Comparison of ENCODE assay signal across 1 cellular context in the genomic region with DNA sequence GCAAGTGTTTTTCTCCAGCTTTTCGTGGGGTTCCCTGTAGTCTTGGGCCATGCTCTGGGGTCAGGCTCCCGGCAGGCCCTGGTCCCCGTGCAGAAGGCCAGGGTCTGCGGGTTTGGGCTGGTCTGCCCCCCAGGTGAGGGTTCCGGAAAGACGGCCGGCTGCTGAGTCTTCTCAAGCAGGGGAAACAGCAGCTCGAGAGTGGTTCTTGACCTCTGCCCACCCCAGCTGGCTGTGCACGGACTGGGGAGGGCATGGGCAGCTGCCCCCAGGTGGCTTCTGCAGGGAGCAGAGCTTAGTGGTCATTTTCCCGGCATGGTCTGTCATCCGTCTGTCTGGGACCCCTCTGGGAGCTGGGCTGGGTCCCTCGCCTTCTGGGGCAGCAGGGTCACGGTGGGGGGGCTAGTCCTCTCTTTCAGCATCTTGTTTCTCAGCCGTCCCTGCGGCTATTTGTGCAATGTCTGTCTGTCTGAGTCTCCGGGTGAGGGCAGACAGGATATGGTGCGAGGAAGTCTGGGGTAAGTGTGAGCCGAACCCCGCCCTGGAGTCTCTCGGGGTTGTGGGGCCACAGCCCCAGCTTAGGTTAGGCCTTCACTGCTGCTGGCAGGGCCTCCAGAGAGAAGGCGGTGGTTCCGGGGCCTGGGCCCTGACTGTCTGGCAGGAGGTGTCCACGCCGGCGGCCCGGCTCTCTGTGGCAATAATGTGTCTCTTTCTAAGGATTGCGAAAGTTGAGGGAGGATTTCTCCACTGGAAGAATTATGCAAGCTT.
TF ChIP-seq lines count a peak whose summit lies in the region.

No MANE protein-coding gene starts in this region.

TF ChIP-seq in HepG2, 621 proteins besides CTCF, POLR2A, EP300 and RAD21 (continued from another document and continues in another):
- no peak; the same call in 1 of the 2 replicates for TF ChIP-seq HOXD1 (CRISPR knock-in tag; IDR thresholded peaks at IDR 0.05)
- no peak for TF ChIP-seq SYNCRIP (IDR thresholded peaks at IDR 0.05; ENCODE audit: insufficient read depth, low read depth, low read length)
- TF ChIP-seq, protein P1, sequence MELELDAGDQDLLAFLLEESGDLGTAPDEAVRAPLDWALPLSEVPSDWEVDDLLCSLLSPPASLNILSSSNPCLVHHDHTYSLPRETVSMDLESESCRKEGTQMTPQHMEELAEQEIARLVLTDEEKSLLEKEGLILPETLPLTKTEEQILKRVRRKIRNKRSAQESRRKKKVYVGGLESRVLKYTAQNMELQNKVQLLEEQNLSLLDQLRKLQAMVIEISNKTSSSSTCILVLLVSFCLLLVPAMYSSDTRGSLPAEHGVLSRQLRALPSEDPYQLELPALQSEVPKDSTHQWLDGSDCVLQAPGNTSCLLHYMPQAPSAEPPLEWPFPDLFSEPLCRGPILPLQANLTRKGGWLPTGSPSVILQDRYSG (CRISPR knock-in tag; IDR thresholded peaks at IDR 0.05): no peak
- no peak for TF ChIP-seq ZNF251 (CRISPR knock-in tag; IDR thresholded peaks at IDR 0.05)
- no peak for TF ChIP-seq ZNF841 (CRISPR knock-in tag; IDR thresholded peaks at IDR 0.05; ENCODE audit: borderline replicate concordance)
- TF ChIP-seq THAP11 (CRISPR knock-in tag; IDR thresholded peaks at IDR 0.05): peak; percentile 74
- TF ChIP-seq TP53 (CRISPR knock-in tag; conservative IDR thresholded peaks at IDR 0.05): no peak
- TF ChIP-seq, protein P2, sequence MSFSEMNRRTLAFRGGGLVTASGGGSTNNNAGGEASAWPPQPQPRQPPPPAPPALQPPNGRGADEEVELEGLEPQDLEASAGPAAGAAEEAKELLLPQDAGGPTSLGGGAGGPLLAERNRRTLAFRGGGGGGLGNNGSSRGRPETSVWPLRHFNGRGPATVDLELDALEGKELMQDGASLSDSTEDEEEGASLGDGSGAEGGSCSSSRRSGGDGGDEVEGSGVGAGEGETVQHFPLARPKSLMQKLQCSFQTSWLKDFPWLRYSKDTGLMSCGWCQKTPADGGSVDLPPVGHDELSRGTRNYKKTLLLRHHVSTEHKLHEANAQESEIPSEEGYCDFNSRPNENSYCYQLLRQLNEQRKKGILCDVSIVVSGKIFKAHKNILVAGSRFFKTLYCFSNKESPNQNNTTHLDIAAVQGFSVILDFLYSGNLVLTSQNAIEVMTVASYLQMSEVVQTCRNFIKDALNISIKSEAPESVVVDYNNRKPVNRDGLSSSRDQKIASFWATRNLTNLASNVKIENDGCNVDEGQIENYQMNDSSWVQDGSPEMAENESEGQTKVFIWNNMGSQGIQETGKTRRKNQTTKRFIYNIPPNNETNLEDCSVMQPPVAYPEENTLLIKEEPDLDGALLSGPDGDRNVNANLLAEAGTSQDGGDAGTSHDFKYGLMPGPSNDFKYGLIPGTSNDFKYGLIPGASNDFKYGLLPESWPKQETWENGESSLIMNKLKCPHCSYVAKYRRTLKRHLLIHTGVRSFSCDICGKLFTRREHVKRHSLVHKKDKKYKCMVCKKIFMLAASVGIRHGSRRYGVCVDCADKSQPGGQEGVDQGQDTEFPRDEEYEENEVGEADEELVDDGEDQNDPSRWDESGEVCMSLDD (CRISPR knock-in tag; IDR thresholded peaks at IDR 0.05; ENCODE audit: borderline replicate concordance): peak; percentile 84; the same call in 1 of the 2 replicates
- TF ChIP-seq PPARG (CRISPR knock-in tag; conservative IDR thresholded peaks at IDR 0.05): 0 out of 2 replicates have a peak, but pooled peaks have one; percentile 43
- no peak for TF ChIP-seq SNRNP70 (IDR thresholded peaks at IDR 0.05; ENCODE audit: low read depth, low read length)
- TF ChIP-seq MEF2D (CRISPR knock-in tag; IDR thresholded peaks at IDR 0.05): no peak
- no peak for TF ChIP-seq ZNF382 (CRISPR knock-in tag; IDR thresholded peaks at IDR 0.05; ENCODE audit: borderline replicate concordance)
- peak; percentile 62 for TF ChIP-seq KMT2A (CRISPR knock-in tag; IDR thresholded peaks at IDR 0.05)
- TF ChIP-seq, protein P3, sequence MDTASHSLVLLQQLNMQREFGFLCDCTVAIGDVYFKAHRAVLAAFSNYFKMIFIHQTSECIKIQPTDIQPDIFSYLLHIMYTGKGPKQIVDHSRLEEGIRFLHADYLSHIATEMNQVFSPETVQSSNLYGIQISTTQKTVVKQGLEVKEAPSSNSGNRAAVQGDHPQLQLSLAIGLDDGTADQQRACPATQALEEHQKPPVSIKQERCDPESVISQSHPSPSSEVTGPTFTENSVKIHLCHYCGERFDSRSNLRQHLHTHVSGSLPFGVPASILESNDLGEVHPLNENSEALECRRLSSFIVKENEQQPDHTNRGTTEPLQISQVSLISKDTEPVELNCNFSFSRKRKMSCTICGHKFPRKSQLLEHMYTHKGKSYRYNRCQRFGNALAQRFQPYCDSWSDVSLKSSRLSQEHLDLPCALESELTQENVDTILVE (CRISPR knock-in tag; IDR thresholded peaks at IDR 0.05): peak; percentile 90
- no peak for TF ChIP-seq SRY (CRISPR knock-in tag; IDR thresholded peaks at IDR 0.05)
- no peak for TF ChIP-seq NFYC (CRISPR knock-in tag; IDR thresholded peaks at IDR 0.05)
- no peak for TF ChIP-seq ZNF572 (CRISPR knock-in tag; IDR thresholded peaks at IDR 0.05)
- TF ChIP-seq ZFP36L1 (CRISPR knock-in tag; IDR thresholded peaks at IDR 0.05): peak; percentile 39; the same call in 1 of the 2 replicates
- no peak for TF ChIP-seq ZNF510 (CRISPR knock-in tag; IDR thresholded peaks at IDR 0.05; ENCODE audit: low read depth)
- TF ChIP-seq ZNF20 (CRISPR knock-in tag; IDR thresholded peaks at IDR 0.05): 0 out of 2 replicates have a peak, but pooled peaks have one; percentile 46
- TF ChIP-seq, protein P4, sequence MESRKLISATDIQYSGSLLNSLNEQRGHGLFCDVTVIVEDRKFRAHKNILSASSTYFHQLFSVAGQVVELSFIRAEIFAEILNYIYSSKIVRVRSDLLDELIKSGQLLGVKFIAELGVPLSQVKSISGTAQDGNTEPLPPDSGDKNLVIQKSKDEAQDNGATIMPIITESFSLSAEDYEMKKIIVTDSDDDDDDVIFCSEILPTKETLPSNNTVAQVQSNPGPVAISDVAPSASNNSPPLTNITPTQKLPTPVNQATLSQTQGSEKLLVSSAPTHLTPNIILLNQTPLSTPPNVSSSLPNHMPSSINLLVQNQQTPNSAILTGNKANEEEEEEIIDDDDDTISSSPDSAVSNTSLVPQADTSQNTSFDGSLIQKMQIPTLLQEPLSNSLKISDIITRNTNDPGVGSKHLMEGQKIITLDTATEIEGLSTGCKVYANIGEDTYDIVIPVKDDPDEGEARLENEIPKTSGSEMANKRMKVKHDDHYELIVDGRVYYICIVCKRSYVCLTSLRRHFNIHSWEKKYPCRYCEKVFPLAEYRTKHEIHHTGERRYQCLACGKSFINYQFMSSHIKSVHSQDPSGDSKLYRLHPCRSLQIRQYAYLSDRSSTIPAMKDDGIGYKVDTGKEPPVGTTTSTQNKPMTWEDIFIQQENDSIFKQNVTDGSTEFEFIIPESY (CRISPR knock-in tag; IDR thresholded peaks at IDR 0.05): peak; percentile 70
- TF ChIP-seq SP4 (CRISPR knock-in tag; IDR thresholded peaks at IDR 0.05): no peak
- no peak for TF ChIP-seq DNMT1 (CRISPR knock-in tag; IDR thresholded peaks at IDR 0.05)
- TF ChIP-seq FOSL1 (CRISPR knock-in tag; IDR thresholded peaks at IDR 0.05; ENCODE audit: borderline replicate concordance): no peak
- no peak for TF ChIP-seq ZNF747 (CRISPR knock-in tag; IDR thresholded peaks at IDR 0.05; ENCODE audit: borderline replicate concordance)
- TF ChIP-seq, protein P5, sequence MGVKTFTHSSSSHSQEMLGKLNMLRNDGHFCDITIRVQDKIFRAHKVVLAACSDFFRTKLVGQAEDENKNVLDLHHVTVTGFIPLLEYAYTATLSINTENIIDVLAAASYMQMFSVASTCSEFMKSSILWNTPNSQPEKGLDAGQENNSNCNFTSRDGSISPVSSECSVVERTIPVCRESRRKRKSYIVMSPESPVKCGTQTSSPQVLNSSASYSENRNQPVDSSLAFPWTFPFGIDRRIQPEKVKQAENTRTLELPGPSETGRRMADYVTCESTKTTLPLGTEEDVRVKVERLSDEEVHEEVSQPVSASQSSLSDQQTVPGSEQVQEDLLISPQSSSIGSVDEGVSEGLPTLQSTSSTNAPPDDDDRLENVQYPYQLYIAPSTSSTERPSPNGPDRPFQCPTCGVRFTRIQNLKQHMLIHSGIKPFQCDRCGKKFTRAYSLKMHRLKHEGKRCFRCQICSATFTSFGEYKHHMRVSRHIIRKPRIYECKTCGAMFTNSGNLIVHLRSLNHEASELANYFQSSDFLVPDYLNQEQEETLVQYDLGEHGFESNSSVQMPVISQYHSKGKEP (CRISPR knock-in tag; IDR thresholded peaks at IDR 0.05): no peak
- TF ChIP-seq, protein P6, sequence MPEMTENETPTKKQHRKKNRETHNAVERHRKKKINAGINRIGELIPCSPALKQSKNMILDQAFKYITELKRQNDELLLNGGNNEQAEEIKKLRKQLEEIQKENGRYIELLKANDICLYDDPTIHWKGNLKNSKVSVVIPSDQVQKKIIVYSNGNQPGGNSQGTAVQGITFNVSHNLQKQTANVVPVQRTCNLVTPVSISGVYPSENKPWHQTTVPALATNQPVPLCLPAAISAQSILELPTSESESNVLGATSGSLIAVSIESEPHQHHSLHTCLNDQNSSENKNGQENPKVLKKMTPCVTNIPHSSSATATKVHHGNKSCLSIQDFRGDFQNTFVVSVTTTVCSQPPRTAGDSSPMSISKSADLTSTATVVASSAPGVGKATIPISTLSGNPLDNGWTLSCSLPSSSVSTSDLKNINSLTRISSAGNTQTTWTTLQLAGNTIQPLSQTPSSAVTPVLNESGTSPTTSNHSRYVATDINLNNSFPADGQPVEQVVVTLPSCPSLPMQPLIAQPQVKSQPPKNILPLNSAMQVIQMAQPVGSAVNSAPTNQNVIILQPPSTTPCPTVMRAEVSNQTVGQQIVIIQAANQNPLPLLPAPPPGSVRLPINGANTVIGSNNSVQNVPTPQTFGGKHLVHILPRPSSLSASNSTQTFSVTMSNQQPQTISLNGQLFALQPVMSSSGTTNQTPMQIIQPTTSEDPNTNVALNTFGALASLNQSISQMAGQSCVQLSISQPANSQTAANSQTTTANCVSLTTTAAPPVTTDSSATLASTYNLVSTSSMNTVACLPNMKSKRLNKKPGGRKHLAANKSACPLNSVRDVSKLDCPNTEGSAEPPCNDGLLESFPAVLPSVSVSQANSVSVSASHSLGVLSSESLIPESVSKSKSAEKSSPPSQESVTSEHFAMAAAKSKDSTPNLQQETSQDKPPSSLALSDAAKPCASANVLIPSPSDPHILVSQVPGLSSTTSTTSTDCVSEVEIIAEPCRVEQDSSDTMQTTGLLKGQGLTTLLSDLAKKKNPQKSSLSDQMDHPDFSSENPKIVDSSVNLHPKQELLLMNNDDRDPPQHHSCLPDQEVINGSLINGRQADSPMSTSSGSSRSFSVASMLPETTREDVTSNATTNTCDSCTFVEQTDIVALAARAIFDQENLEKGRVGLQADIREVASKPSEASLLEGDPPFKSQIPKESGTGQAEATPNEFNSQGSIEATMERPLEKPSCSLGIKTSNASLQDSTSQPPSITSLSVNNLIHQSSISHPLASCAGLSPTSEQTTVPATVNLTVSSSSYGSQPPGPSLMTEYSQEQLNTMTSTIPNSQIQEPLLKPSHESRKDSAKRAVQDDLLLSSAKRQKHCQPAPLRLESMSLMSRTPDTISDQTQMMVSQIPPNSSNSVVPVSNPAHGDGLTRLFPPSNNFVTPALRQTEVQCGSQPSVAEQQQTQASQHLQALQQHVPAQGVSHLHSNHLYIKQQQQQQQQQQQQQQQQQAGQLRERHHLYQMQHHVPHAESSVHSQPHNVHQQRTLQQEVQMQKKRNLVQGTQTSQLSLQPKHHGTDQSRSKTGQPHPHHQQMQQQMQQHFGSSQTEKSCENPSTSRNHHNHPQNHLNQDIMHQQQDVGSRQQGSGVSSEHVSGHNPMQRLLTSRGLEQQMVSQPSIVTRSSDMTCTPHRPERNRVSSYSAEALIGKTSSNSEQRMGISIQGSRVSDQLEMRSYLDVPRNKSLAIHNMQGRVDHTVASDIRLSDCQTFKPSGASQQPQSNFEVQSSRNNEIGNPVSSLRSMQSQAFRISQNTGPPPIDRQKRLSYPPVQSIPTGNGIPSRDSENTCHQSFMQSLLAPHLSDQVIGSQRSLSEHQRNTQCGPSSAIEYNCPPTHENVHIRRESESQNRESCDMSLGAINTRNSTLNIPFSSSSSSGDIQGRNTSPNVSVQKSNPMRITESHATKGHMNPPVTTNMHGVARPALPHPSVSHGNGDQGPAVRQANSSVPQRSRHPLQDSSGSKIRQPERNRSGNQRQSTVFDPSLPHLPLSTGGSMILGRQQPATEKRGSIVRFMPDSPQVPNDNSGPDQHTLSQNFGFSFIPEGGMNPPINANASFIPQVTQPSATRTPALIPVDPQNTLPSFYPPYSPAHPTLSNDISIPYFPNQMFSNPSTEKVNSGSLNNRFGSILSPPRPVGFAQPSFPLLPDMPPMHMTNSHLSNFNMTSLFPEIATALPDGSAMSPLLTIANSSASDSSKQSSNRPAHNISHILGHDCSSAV (CRISPR knock-in tag; IDR thresholded peaks at IDR 0.05; ENCODE audit: borderline replicate concordance): no peak
- no peak; a peak in 2 of 4 replicates for TF ChIP-seq NR2F1 (CRISPR knock-in tag; IDR thresholded peaks at IDR 0.05)
- no peak for TF ChIP-seq ZNF558 (CRISPR knock-in tag; IDR thresholded peaks at IDR 0.05; ENCODE audit: borderline replicate concordance)
- TF ChIP-seq ZNF777 (CRISPR knock-in tag; IDR thresholded peaks at IDR 0.05): no peak
- TF ChIP-seq HNRNPL (IDR thresholded peaks at IDR 0.05; ENCODE audit: low read depth, low read length): peak; percentile 91; the same call in 1 of the 2 replicates
- TF ChIP-seq, protein P7, sequence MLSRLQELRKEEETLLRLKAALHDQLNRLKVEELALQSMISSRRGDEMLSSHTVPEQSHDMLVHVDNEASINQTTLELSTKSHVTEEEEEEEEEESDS (CRISPR knock-in tag; IDR thresholded peaks at IDR 0.05; ENCODE audit: borderline replicate concordance): no peak
- TF ChIP-seq, protein P8, sequence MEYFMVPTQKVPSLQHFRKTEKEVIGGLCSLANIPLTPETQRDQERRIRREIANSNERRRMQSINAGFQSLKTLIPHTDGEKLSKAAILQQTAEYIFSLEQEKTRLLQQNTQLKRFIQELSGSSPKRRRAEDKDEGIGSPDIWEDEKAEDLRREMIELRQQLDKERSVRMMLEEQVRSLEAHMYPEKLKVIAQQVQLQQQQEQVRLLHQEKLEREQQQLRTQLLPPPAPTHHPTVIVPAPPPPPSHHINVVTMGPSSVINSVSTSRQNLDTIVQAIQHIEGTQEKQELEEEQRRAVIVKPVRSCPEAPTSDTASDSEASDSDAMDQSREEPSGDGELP (IDR thresholded peaks at IDR 0.05; ENCODE audit: borderline replicate concordance, low read depth): peak; percentile 72
- no peak for TF ChIP-seq CHD2 (IDR thresholded peaks at IDR 0.05; ENCODE audit: low read depth, low read length)
- TF ChIP-seq, protein P9, sequence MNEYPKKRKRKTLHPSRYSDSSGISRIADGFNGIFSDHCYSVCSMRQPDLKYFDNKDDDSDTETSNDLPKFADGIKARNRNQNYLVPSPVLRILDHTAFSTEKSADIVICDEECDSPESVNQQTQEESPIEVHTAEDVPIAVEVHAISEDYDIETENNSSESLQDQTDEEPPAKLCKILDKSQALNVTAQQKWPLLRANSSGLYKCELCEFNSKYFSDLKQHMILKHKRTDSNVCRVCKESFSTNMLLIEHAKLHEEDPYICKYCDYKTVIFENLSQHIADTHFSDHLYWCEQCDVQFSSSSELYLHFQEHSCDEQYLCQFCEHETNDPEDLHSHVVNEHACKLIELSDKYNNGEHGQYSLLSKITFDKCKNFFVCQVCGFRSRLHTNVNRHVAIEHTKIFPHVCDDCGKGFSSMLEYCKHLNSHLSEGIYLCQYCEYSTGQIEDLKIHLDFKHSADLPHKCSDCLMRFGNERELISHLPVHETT (CRISPR knock-in tag; conservative IDR thresholded peaks at IDR 0.05): no peak
